In genomic region chr12:96108321-96108720, GRCh38 we compare ENCODE assay signal across 8 cellular contexts.
DNase-seq lines count a peak whose midpoint lies in the region; ATAC-seq lines count a peak whose summit lies in the region.

No MANE protein-coding gene starts in this region.

- H3K36me3 Mint-ChIP-seq in activated T-helper 1 cell treated with anti-CD3 and anti-CD28 coated beads, Interleukin-12 subunit alpha, Interleukin-12 subunit beta, Interleukin-2, Interleukin-4 antibody, amounts not matched to agents 30 ng/mL and 10 ng/mL and 1 ng/mL, durations not matched to agents 14 hours and 24 hours and 36 hours (ENCODE audit: low read depth) = no peaks in the 10 kb centered on the region
- no peaks in the 10 kb centered on the region for H3K36me3 Mint-ChIP-seq in stimulated activated naive CD8-positive, alpha-beta T cell treated with anti-CD3 and anti-CD28 coated beads, Interleukin-15, Interleukin-2, amounts not matched to agents 100 ng/mL and 50 ng/mL, for 24 hours (ENCODE audit: low read depth)

- intact Hi-C loops in activated T-helper 1 cell treated with anti-CD3 and anti-CD28 coated beads, Interleukin-12 subunit alpha, Interleukin-12 subunit beta, Interleukin-2, Interleukin-4 antibody, amounts not matched to agents 30 ng/mL and 10 ng/mL and 1 ng/mL, durations not matched to agents 14 hours and 24 hours and 36 hours (cut with micrococcal nuclease) = no loop called here

- DNase-seq in NOMO-1 treated with dmso at 0.1 percent for 144 hours (lab: John Stamatoyannopoulos, UW; ENCODE audit: unreplicated experiment) = peak; percentile 67
- peak; percentile 11 for DNase-seq in activated T-helper 1 cell treated with anti-CD3 and anti-CD28 coated beads, Interleukin-12 subunit alpha, Interleukin-12 subunit beta, Interleukin-2, Interleukin-4 antibody, amounts not matched to agents 30 ng/mL and 10 ng/mL and 1 ng/mL, durations not matched to agents 14 hours and 24 hours and 36 hours (ENCODE audit: low spot score)
- DNase-seq in left kidney (ENCODE audit: low read depth, low spot score) = peak; percentile 26
- no peak for DNase-seq in NCI-H526 treated with DMSO at 0.1 percent for 48 hours (lab: John Stamatoyannopoulos, UW)
- DNase-seq in SK-N-DZ (ENCODE audit: low spot score) = no peak
- DNase-seq in NCI-H510A treated with DMSO at 0.1 percent for 48 hours (lab: John Stamatoyannopoulos, UW) = no peak

- peak overlapping the region; percentile 65 for H3K4me3 Mint-ChIP-seq in activated T-helper 1 cell treated with anti-CD3 and anti-CD28 coated beads, Interleukin-12 subunit alpha, Interleukin-12 subunit beta, Interleukin-2, Interleukin-4 antibody, amounts not matched to agents 30 ng/mL and 10 ng/mL and 1 ng/mL, durations not matched to agents 14 hours and 24 hours and 36 hours
- peak overlapping the region; percentile 13 for H3K4me3 Mint-ChIP-seq in stimulated activated naive CD8-positive, alpha-beta T cell treated with anti-CD3 and anti-CD28 coated beads, Interleukin-15, Interleukin-2, amounts not matched to agents 100 ng/mL and 50 ng/mL, for 24 hours

- ATAC-seq in GM18498 (IDR thresholded peaks at IDR 0.05; ENCODE audit: unreplicated experiment) = no peak

- peak overlapping the region; percentile 81 for H3K27ac Mint-ChIP-seq in activated T-helper 1 cell treated with anti-CD3 and anti-CD28 coated beads, Interleukin-12 subunit alpha, Interleukin-12 subunit beta, Interleukin-2, Interleukin-4 antibody, amounts not matched to agents 30 ng/mL and 10 ng/mL and 1 ng/mL, durations not matched to agents 14 hours and 24 hours and 36 hours
- H3K27ac Mint-ChIP-seq in stimulated activated naive CD8-positive, alpha-beta T cell treated with anti-CD3 and anti-CD28 coated beads, Interleukin-15, Interleukin-2, amounts not matched to agents 100 ng/mL and 50 ng/mL, for 24 hours = peak overlapping the region; percentile 62

- no peaks in the 10 kb centered on the region for H3K9me3 Mint-ChIP-seq in activated T-helper 1 cell treated with anti-CD3 and anti-CD28 coated beads, Interleukin-12 subunit alpha, Interleukin-12 subunit beta, Interleukin-2, Interleukin-4 antibody, amounts not matched to agents 30 ng/mL and 10 ng/mL and 1 ng/mL, durations not matched to agents 14 hours and 24 hours and 36 hours
- H3K9me3 Mint-ChIP-seq in stimulated activated naive CD8-positive, alpha-beta T cell treated with anti-CD3 and anti-CD28 coated beads, Interleukin-15, Interleukin-2, amounts not matched to agents 100 ng/mL and 50 ng/mL, for 24 hours = no peaks in the 10 kb centered on the region

- peaks cover 7% of the 10 kb centered on the region for H3K27me3 Mint-ChIP-seq in activated T-helper 1 cell treated with anti-CD3 and anti-CD28 coated beads, Interleukin-12 subunit alpha, Interleukin-12 subunit beta, Interleukin-2, Interleukin-4 antibody, amounts not matched to agents 30 ng/mL and 10 ng/mL and 1 ng/mL, durations not matched to agents 14 hours and 24 hours and 36 hours (ENCODE audit: insufficient read depth)
- peaks cover 3% of the 10 kb centered on the region for H3K27me3 Mint-ChIP-seq in stimulated activated naive CD8-positive, alpha-beta T cell treated with anti-CD3 and anti-CD28 coated beads, Interleukin-15, Interleukin-2, amounts not matched to agents 100 ng/mL and 50 ng/mL, for 24 hours

- peaks cover 15% of the 10 kb centered on the region for H3K4me1 Mint-ChIP-seq in activated T-helper 1 cell treated with anti-CD3 and anti-CD28 coated beads, Interleukin-12 subunit alpha, Interleukin-12 subunit beta, Interleukin-2, Interleukin-4 antibody, amounts not matched to agents 30 ng/mL and 10 ng/mL and 1 ng/mL, durations not matched to agents 14 hours and 24 hours and 36 hours (ENCODE audit: low read depth)
- peaks cover 19% of the 10 kb centered on the region for H3K4me1 Mint-ChIP-seq in stimulated activated naive CD8-positive, alpha-beta T cell treated with anti-CD3 and anti-CD28 coated beads, Interleukin-15, Interleukin-2, amounts not matched to agents 100 ng/mL and 50 ng/mL, for 24 hours (ENCODE audit: low read depth)

Comparison
In these comparisons a context has a peak if more than half of its experiments do, and no peak if none do; other contexts are left out.
1. DNase-seq: peak in NOMO-1 treated with dmso at 0.1 percent for 144 hours (single experiment), activated T-helper 1 cell treated with anti-CD3 and anti-CD28 coated beads, Interleukin-12 subunit alpha, Interleukin-12 subunit beta, Interleukin-2, Interleukin-4 antibody, amounts not matched to agents 30 ng/mL and 10 ng/mL and 1 ng/mL, durations not matched to agents 14 hours and 24 hours and 36 hours (single experiment) and left kidney (single experiment); none in NCI-H526 treated with DMSO at 0.1 percent for 48 hours (single experiment), SK-N-DZ (single experiment) and NCI-H510A treated with DMSO at 0.1 percent for 48 hours (single experiment).